In the genomic region with DNA sequence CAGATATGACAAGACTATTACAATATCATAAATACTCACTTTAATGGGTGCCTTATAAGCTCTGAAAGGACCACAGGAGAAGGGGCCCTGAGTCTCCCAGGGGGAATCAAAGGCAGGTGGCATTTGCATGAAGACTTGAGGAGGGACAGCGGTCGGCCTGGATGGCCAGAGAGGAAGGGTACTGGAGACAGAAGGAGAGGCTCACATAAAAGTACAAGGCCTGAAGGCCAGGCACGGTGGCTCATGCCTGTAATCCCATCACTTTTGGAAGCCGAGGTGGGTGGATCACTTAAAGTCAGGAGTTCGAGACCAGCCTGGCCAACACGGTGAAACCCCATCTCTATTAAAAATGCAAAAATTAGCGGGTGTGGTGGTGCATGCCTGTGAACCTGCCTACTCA, we compare ENCODE assay signal across 7 cellular contexts. TPM values are rescaled to one million over a fixed set of nuclear protein-coding genes. Genes with fewer than 3 reads are reported as not detected.
"Had no signal": no experiment of that assay in that cellular context is flagged by ENCODE, and none has a peak within 500 bp of the region (broad histone marks: within the 10 kb centered on the region; RNA-seq: fewer than 3 reads in every experiment).

No MANE protein-coding gene starts in this region.

- H3K9me3 Mint-ChIP-seq: IgD-negative memory B cell had no signal

- ATAC-seq: HepG2, K562 had no signal

- H3K4me3 ChIP-seq: K562 had no signal

- H3K27ac ChIP-seq: HL-60 had no signal

- H3K36me3 Mint-ChIP-seq: IgD-negative memory B cell had no signal

- DNase-seq: IMR-90, KBM-7 had no signal

- H3K27ac Mint-ChIP-seq: IgD-negative memory B cell had no signal

RNA-seq across cellular contexts. Expression of gene LMX1B, which starts 29.1 kb away (rescaled TPM):
- total RNA-seq: HepG2, HT-29, IMR-90, K562 had no signal
